In the genomic region with DNA sequence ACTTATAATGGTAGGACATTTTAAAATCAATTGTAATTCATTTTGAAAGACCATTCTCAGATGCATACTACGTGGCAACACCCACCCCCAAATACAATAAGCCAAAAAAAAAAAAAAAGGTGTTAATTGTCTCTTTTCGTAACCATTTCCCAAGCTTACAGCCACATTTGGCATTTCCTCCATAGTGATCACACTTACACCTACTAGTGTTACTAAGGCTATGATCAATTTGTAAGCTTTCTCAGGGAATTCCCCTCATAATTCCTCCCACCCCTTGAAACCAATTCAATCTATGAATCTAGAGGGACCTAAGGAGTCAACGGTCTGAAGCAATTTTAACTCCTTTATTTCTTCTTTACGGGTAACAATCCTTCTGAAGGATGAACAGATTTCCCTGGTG, we compare ENCODE assay signal across 23 cellular contexts. TPM values are rescaled to one million over a fixed set of nuclear protein-coding genes. Genes with fewer than 3 reads are reported as not detected.
DNase-seq lines count a peak whose midpoint lies in the region; ATAC-seq and TF ChIP-seq lines count a peak whose summit lies in the region.
"Had no signal": no experiment of that assay in that cellular context is flagged by ENCODE, and none has a peak within 500 bp of the region (broad histone marks: within the 10 kb centered on the region; RNA-seq: fewer than 3 reads in every experiment).

No MANE protein-coding gene starts in this region.

- no peak overlapping the region for H2BK15ac ChIP-seq in mesenchymal stem cell (ENCODE audit: low read depth, poor library complexity, severe bottlenecking)

- DNase-seq in SK-N-SH (no peak), mesenchymal stem cell (no peak), NCI-H1092 treated with DMSO at 0.1 percent for 48 hours (lab: John Stamatoyannopoulos, UW) (no peak), HT-29 (ENCODE audit: low spot score) (no peak), SW480 (ENCODE audit: low spot score) (no peak)
- no peak for DNase-seq in stimulated activated effector memory CD8-positive, alpha-beta T cell treated with anti-CD3 and anti-CD28 coated beads, Interleukin-12 subunit alpha, Interleukin-12 subunit beta, amount 100 ng/mL, for 72 hours (ENCODE audit: low spot score in 2 of 2)
- DNase-seq: 8988T; ACHN; BE2C; NCI-H1092; NCI-H1436; NCI-H187 treated with DMSO at 0.1 percent for 48 hours; NCI-H2107; NCI-H446 treated with DMSO at 0.1 percent for 48 hours; NCI-H526; NCI-H82; NK-92 treated with Interleukin-12 subunit alpha and Interleukin-12 subunit beta, amount 100 ng/mL, for 24 hours had no signal

- WGBS in SK-N-SH (ENCODE audit: low lambda C conversion rate): 80% methylated on average over 4 of the region's 4 CpGs
- 64% methylated on average over 4 of the region's 4 CpGs for WGBS in mesenchymal stem cell

- no peak overlapping the region for H4K91ac ChIP-seq in mesenchymal stem cell (ENCODE audit: low read length)

- H3K9me2 ChIP-seq in SK-N-SH: no peaks in the 10 kb centered on the region

- H3K4me3 ChIP-seq in SK-N-SH (ENCODE audit: low read depth in 2 of 2, low read length in 1 of 2): no peak overlapping the region
- no peak overlapping the region for H3K4me3 ChIP-seq in mesenchymal stem cell (ENCODE audit: insufficient read depth in 1 of 2, low read depth in 1 of 2, low read length in 2 of 2)

- CTCF ChIA-PET in SK-N-SH (lab: Yijun Ruan, JAX): interaction anchor here (0.7 to 4.5 kb wide), 3 partner anchors 15 to 178 kb away, joined by 3 to 33 read pairs (median 4); no protein-coding TSS in a partner anchor

- H3K27me3 ChIP-seq in SK-N-SH (ENCODE audit: insufficient read depth): no peaks in the 10 kb centered on the region
- no peaks in the 10 kb centered on the region for H3K27me3 ChIP-seq in mesenchymal stem cell (ENCODE audit: control insufficient read depth in 1 of 2, insufficient read depth in 1 of 2, low read length in 2 of 2)
- H3K27me3 ChIP-seq: BE2C had no signal

- no peak overlapping the region for H3K4ac ChIP-seq in mesenchymal stem cell (ENCODE audit: low read depth in 1 of 2, low read length in 2 of 2)

- H3K9me3 ChIP-seq in SK-N-SH (no peaks in the 10 kb centered on the region), mesenchymal stem cell (ENCODE audit: control insufficient read depth, low read length) (no peaks in the 10 kb centered on the region)
- H3K9me3 ChIP-seq: BE2C had no signal

- peaks cover 0 to 4% of the 10 kb centered on the region in 2 experiments; a peak in 2 of 4 replicates for H3K4me1 ChIP-seq in SK-N-SH (ENCODE audit: control insufficient read depth in 1 of 2, insufficient read depth in 2 of 2, low read depth in 1 of 2, low read length in 1 of 2)
- H3K4me1 ChIP-seq in mesenchymal stem cell (ENCODE audit: control insufficient read depth, insufficient read depth, low read depth, low read length): no peaks in the 10 kb centered on the region

- peak overlapping the region; percentile 67 to 98 (median 82) for H3K4me3 Mint-ChIP-seq in brain
- peak overlapping the region; percentile 12 for H3K4me3 Mint-ChIP-seq in stimulated activated effector memory CD8-positive, alpha-beta T cell treated with anti-CD3 and anti-CD28 coated beads, Interleukin-12 subunit alpha, Interleukin-12 subunit beta, amount 100 ng/mL, for 72 hours

- H3K79me2 ChIP-seq in SK-N-SH (ENCODE audit: insufficient read depth): no peaks in the 10 kb centered on the region

- no peak for TF ChIP-seq EP300 in SK-N-SH (IDR thresholded peaks at IDR 0.05; ENCODE audit: borderline replicate concordance in 1 of 2, low read depth in 1 of 2, low read length in 1 of 2)

- peak overlapping the region; percentile 86 to 97; a peak in 3 of 4 replicates for H3K27ac ChIP-seq in SK-N-SH (ENCODE audit: low read depth in 2 of 2, low read length in 1 of 2)
- H3K27ac ChIP-seq in mesenchymal stem cell (ENCODE audit: low read length, poor library complexity, severe bottlenecking): no peak overlapping the region
- H3K27ac ChIP-seq: HL-60 had no signal

- no peak overlapping the region for H3K23ac ChIP-seq in mesenchymal stem cell (ENCODE audit: low read length in 2 of 2)

- H3K18ac ChIP-seq in mesenchymal stem cell (ENCODE audit: low read depth in 1 of 2, low read length in 2 of 2): no peak overlapping the region

- H2BK12ac ChIP-seq in mesenchymal stem cell (ENCODE audit: low read length in 2 of 2): no peak overlapping the region

- no peak overlapping the region for H3K14ac ChIP-seq in mesenchymal stem cell (ENCODE audit: low read length in 2 of 2)

- no peaks in the 10 kb centered on the region for H4K20me1 ChIP-seq in SK-N-SH (ENCODE audit: insufficient read depth)

- H2AFZ ChIP-seq in SK-N-SH (ENCODE audit: low read depth) (no peak overlapping the region), mesenchymal stem cell (ENCODE audit: low read depth, low read length) (no peak overlapping the region)

- H3F3A ChIP-seq in SK-N-SH (replicated peaks; ENCODE audit: insufficient read depth): peaks cover 13% of the 10 kb centered on the region

- POLR2A ChIA-PET in SK-N-SH (lab: Yijun Ruan, JAX): no interaction called here

- peaks cover 4% of the 10 kb centered on the region for H3K27me3 Mint-ChIP-seq in brain

- H2BK5ac ChIP-seq in mesenchymal stem cell (ENCODE audit: low read depth, low read length, poor library complexity, severe bottlenecking): no peak overlapping the region

- H4K8ac ChIP-seq in mesenchymal stem cell (ENCODE audit: low read length): no peak overlapping the region

- TF ChIP-seq CTCF in SK-N-SH (IDR thresholded peaks at IDR 0.05): no peak
- TF ChIP-seq CTCF in brain (conservative IDR thresholded peaks at IDR 0.05): no peak

- H3K9me3 Mint-ChIP-seq in brain: no peaks in the 10 kb centered on the region
- no peaks in the 10 kb centered on the region for H3K9me3 Mint-ChIP-seq in stimulated activated effector memory CD8-positive, alpha-beta T cell treated with anti-CD3 and anti-CD28 coated beads, Interleukin-12 subunit alpha, Interleukin-12 subunit beta, amount 100 ng/mL, for 72 hours

- H2BK120ac ChIP-seq in mesenchymal stem cell (ENCODE audit: low read depth, low read length): no peak overlapping the region

- H3K36me3 Mint-ChIP-seq in brain: peaks cover 2% of the 10 kb centered on the region
- H3K36me3 Mint-ChIP-seq in stimulated activated effector memory CD8-positive, alpha-beta T cell treated with anti-CD3 and anti-CD28 coated beads, Interleukin-12 subunit alpha, Interleukin-12 subunit beta, amount 100 ng/mL, for 72 hours: no peaks in the 10 kb centered on the region

- H3K4me2 ChIP-seq in SK-N-SH (no peak overlapping the region), mesenchymal stem cell (ENCODE audit: low read length, poor library complexity, severe bottlenecking) (no peak overlapping the region)

- H3K79me1 ChIP-seq in mesenchymal stem cell (replicated peaks; ENCODE audit: low read length, poor library complexity, severe bottlenecking): no peaks in the 10 kb centered on the region

- no peaks in the 10 kb centered on the region for H3K36me3 ChIP-seq in SK-N-SH (replicated peaks in 1 of 2; ENCODE audit: control insufficient read depth in 1 of 2, insufficient read depth in 2 of 2, low read length in 1 of 2)
- H3K36me3 ChIP-seq in mesenchymal stem cell (ENCODE audit: control insufficient read depth in 1 of 2, insufficient read depth in 2 of 2, low read depth in 1 of 2, low read length in 2 of 2): no peaks in the 10 kb centered on the region
- H3K36me3 ChIP-seq: BE2C had no signal

- TF ChIP-seq RAD21 in SK-N-SH (IDR thresholded peaks at IDR 0.05; ENCODE audit: low read length): no peak

- H3K9ac ChIP-seq in SK-N-SH (no peak overlapping the region), mesenchymal stem cell (ENCODE audit: low read length) (peak overlapping the region; percentile 37)

- peaks cover 50% of the 10 kb centered on the region for H3K4me1 Mint-ChIP-seq in brain
- peaks cover 33% of the 10 kb centered on the region for H3K4me1 Mint-ChIP-seq in stimulated activated effector memory CD8-positive, alpha-beta T cell treated with anti-CD3 and anti-CD28 coated beads, Interleukin-12 subunit alpha, Interleukin-12 subunit beta, amount 100 ng/mL, for 72 hours

- ATAC-seq in SK-N-SH treated with all-trans-retinoic acid at 6 μM for 48 hours: no peak
- ATAC-seq in stimulated activated effector memory CD8-positive, alpha-beta T cell treated with anti-CD3 and anti-CD28 coated beads, Interleukin-12 subunit alpha, Interleukin-12 subunit beta, amount 100 ng/mL, for 72 hours: peak; percentile 47
- ATAC-seq: HCT116, PC-3 had no signal

- no peak overlapping the region for H2AK5ac ChIP-seq in mesenchymal stem cell (ENCODE audit: low read length, severe bottlenecking)

- H3K27ac Mint-ChIP-seq in brain: peak overlapping the region; percentile 63 to 99 (median 98)
- H3K27ac Mint-ChIP-seq in stimulated activated effector memory CD8-positive, alpha-beta T cell treated with anti-CD3 and anti-CD28 coated beads, Interleukin-12 subunit alpha, Interleukin-12 subunit beta, amount 100 ng/mL, for 72 hours: peak overlapping the region; percentile 71

TF ChIP-seq in SK-N-SH, 30 proteins besides CTCF, POLR2A, EP300 and RAD21 (continues in another document):
- TF ChIP-seq GABPA (IDR thresholded peaks at IDR 0.05; ENCODE audit: low read depth) (no peak), NRF1 (IDR thresholded peaks at IDR 0.05; ENCODE audit: low read depth, low read length) (no peak)

TF ChIP-seq in SK-N-SH treated with all-trans-retinoic acid at 6 μM for 48 hours, 23 proteins besides CTCF, POLR2A, EP300 and RAD21 (continues in another document):
- TF ChIP-seq ZFP30 (CRISPR knock-in tag; IDR thresholded peaks at IDR 0.05): no peak

RNA-seq across cellular contexts. Expression of a gene that starts 40.1 kb away (rescaled TPM):
- polyA plus RNA-seq in SK-N-SH (2012; rRNA removed): 40.0 and 47.1 TPM in 2 replicates
- polyA plus RNA-seq in SK-N-SH (2012; cell fraction: cytosol; rRNA removed): 24.5 and 41.7 TPM in 2 replicates
- 82.7 and 105 TPM in 2 replicates for polyA plus RNA-seq in SK-N-SH (2012; cell fraction: nucleus; rRNA removed)
- polyA plus RNA-seq in brain (ENCODE audit: insufficient read depth, low read depth, low replicate concordance): 356 TPM
- 206 TPM for polyA plus RNA-seq in mesenchymal stem cell (2013, experiment 1 of 2)
- polyA plus RNA-seq in mesenchymal stem cell (2013, experiment 2 of 2): 191 TPM
- total RNA-seq in HT-29 (2014; rRNA removed; shearing (Covaris generic)): 19.7 and 24.5 TPM in 2 replicates
- polyA plus RNA-seq: CD14-positive monocyte had no signal

RNA-seq across cellular contexts. Expression of a gene that starts 42.1 kb away (rescaled TPM):
- polyA plus RNA-seq in SK-N-SH (2012; rRNA removed): 7.4 and 8.3 TPM in 2 replicates
- polyA plus RNA-seq in SK-N-SH (2012; cell fraction: cytosol; rRNA removed): 9.3 and 13.1 TPM in 2 replicates
- polyA plus RNA-seq in SK-N-SH (2012; cell fraction: nucleus; rRNA removed): 12.3 TPM in 2 replicates
- 35.2 TPM for polyA plus RNA-seq in brain (ENCODE audit: insufficient read depth, low read depth, low replicate concordance)
- polyA plus RNA-seq in mesenchymal stem cell (2013, experiment 1 of 2): 49.8 TPM
- 50.1 TPM for polyA plus RNA-seq in mesenchymal stem cell (2013, experiment 2 of 2)
- 2.8 and 4.1 TPM in 2 replicates for total RNA-seq in HT-29 (2014; rRNA removed; shearing (Covaris generic))
- polyA plus RNA-seq: CD14-positive monocyte had no signal
